In the genomic region with DNA sequence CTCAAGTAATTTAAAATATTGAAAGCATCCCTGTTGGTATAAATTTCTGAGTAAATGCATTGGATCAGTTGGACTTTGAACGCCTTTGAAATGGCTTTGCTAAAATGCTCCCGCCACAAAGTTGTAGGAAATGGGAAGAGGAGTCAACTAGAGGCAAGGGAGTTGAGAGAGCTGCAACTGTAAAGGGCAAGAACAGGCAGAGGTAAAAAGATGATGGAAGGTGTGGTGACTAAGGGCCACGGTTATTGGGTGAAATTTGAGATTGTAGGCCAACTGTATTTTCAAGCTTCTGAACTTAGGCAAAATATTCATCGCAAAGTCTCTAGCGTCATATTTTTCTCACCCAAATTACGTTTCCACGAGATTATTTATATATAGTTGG, we compare ENCODE assay signal across 8 cellular contexts. TPM values are rescaled to one million over a fixed set of nuclear protein-coding genes. Genes with fewer than 3 reads are reported as not detected.
DNase-seq lines count a peak whose midpoint lies in the region; ATAC-seq lines count a peak whose summit lies in the region.

No MANE protein-coding gene starts in this region.

- no peak for ATAC-seq in activated CD8-positive, alpha-beta T cell treated with anti-CD3 and anti-CD28 coated beads, Interleukin-2, amount 10 ng/mL, durations not matched to agents 7 days and 5 days
- ATAC-seq in GM18861 (IDR thresholded peaks at IDR 0.05; ENCODE audit: unreplicated experiment), result no peak

- H3K4me1 Mint-ChIP-seq in T-helper 2 cell treated with Interferon-gamma antibody and Interleukin-4, amounts not matched to agents 5 μg/mL and 100 μg/mL, for 36 hours (ENCODE audit: low read depth), result peaks cover 27% of the 10 kb centered on the region
- H3K4me1 Mint-ChIP-seq in activated CD8-positive, alpha-beta T cell treated with anti-CD3 and anti-CD28 coated beads, Interleukin-2, amount 10 ng/mL, durations not matched to agents 7 days and 5 days (ENCODE audit: low read depth), result peaks cover 39% of the 10 kb centered on the region

- peak overlapping the region; percentile 94 for H3K4me3 Mint-ChIP-seq in T-helper 2 cell treated with Interferon-gamma antibody and Interleukin-4, amounts not matched to agents 5 μg/mL and 100 μg/mL, for 36 hours
- H3K4me3 Mint-ChIP-seq in activated CD8-positive, alpha-beta T cell treated with anti-CD3 and anti-CD28 coated beads, Interleukin-2, amount 10 ng/mL, durations not matched to agents 7 days and 5 days, result peak overlapping the region; percentile 91

- POLR2A ChIA-PET in activated CD8-positive, alpha-beta T cell treated with anti-CD3 and anti-CD28 coated beads, Interleukin-2, amount 10 ng/mL, durations not matched to agents 7 days and 5 days (lab: Charles Lee), result interaction anchor here (2.9 to 3.9 kb wide), 3 partner anchors 10 to 42 kb away, joined by 13 to 29 read pairs (median 27); partner anchors contain the start of genes CCT6A, CHCHD2 and PSPH

- no peaks in the 10 kb centered on the region for H3K27me3 ChIP-seq in layer of hippocampus (ENCODE audit: control insufficient read depth, insufficient read depth, low read length)

- no peaks in the 10 kb centered on the region for H3K9me3 Mint-ChIP-seq in T-helper 2 cell treated with Interferon-gamma antibody and Interleukin-4, amounts not matched to agents 5 μg/mL and 100 μg/mL, for 36 hours
- no peaks in the 10 kb centered on the region for H3K9me3 Mint-ChIP-seq in activated CD8-positive, alpha-beta T cell treated with anti-CD3 and anti-CD28 coated beads, Interleukin-2, amount 10 ng/mL, durations not matched to agents 7 days and 5 days (ENCODE audit: insufficient read depth)

- H3K27ac Mint-ChIP-seq in T-helper 2 cell treated with Interferon-gamma antibody and Interleukin-4, amounts not matched to agents 5 μg/mL and 100 μg/mL, for 36 hours, result peak overlapping the region; percentile 92
- peak overlapping the region; percentile 95 for H3K27ac Mint-ChIP-seq in activated CD8-positive, alpha-beta T cell treated with anti-CD3 and anti-CD28 coated beads, Interleukin-2, amount 10 ng/mL, durations not matched to agents 7 days and 5 days

- H3K27ac ChIP-seq in layer of hippocampus (ENCODE audit: low read depth, low read length) (peak overlapping the region; percentile 83), substantia nigra (ENCODE audit: low read depth, low read length, poor library complexity, severe bottlenecking) (peak overlapping the region; percentile 82)

- DNase-seq in T-helper 2 cell treated with Interferon-gamma antibody and Interleukin-4, amounts not matched to agents 5 μg/mL and 100 μg/mL, for 36 hours (ENCODE audit: low spot score), result no peak
- DNase-seq in T-helper 2 cell (no peak), substantia nigra (lab: John Stamatoyannopoulos, UW) (no peak), inferior parietal cortex (ENCODE audit: extremely low spot score) (no peak), activated gamma-delta T cell treated with Interleukin-2 at 50 U/mL for 16 hours (no peak)
- no peak for DNase-seq in activated CD8-positive, alpha-beta T cell treated with anti-CD3 and anti-CD28 coated beads, Interleukin-2, amount 10 ng/mL, durations not matched to agents 7 days and 5 days

- peaks cover 55% of the 10 kb centered on the region for H3K36me3 Mint-ChIP-seq in T-helper 2 cell treated with Interferon-gamma antibody and Interleukin-4, amounts not matched to agents 5 μg/mL and 100 μg/mL, for 36 hours (ENCODE audit: low read depth)
- H3K36me3 Mint-ChIP-seq in activated CD8-positive, alpha-beta T cell treated with anti-CD3 and anti-CD28 coated beads, Interleukin-2, amount 10 ng/mL, durations not matched to agents 7 days and 5 days (ENCODE audit: low read depth), result peaks cover 58% of the 10 kb centered on the region

- CTCF ChIA-PET in activated CD8-positive, alpha-beta T cell treated with anti-CD3 and anti-CD28 coated beads, Interleukin-2, amount 10 ng/mL, durations not matched to agents 7 days and 5 days (lab: Charles Lee), result interaction anchor here (2.9 kb wide), 1 partner anchor 10 kb away, joined by 26 read pairs; no protein-coding TSS in a partner anchor

- no peaks in the 10 kb centered on the region for H3K27me3 Mint-ChIP-seq in T-helper 2 cell treated with Interferon-gamma antibody and Interleukin-4, amounts not matched to agents 5 μg/mL and 100 μg/mL, for 36 hours (ENCODE audit: low read depth)
- H3K27me3 Mint-ChIP-seq in activated CD8-positive, alpha-beta T cell treated with anti-CD3 and anti-CD28 coated beads, Interleukin-2, amount 10 ng/mL, durations not matched to agents 7 days and 5 days (ENCODE audit: low read depth), result no peaks in the 10 kb centered on the region

RNA-seq across cellular contexts. Expression of gene SUMF2, which starts 0.6 kb away (rescaled TPM):
- total RNA-seq in activated CD8-positive, alpha-beta T cell treated with anti-CD3 and anti-CD28 coated beads, Interleukin-2, amount 10 ng/mL, durations not matched to agents 7 days and 5 days, result 100 to 1,000 TPM; 121 to 124 TPM

RNA-seq across cellular contexts. Expression of gene CCT6A, which starts 11.9 kb away (rescaled TPM):
- 100 to 1,000 TPM; 157 to 170 TPM for total RNA-seq in activated CD8-positive, alpha-beta T cell treated with anti-CD3 and anti-CD28 coated beads, Interleukin-2, amount 10 ng/mL, durations not matched to agents 7 days and 5 days

RNA-seq across cellular contexts. Expression of gene PSPH, which starts 12.2 kb away (rescaled TPM):
- total RNA-seq in activated CD8-positive, alpha-beta T cell treated with anti-CD3 and anti-CD28 coated beads, Interleukin-2, amount 10 ng/mL, durations not matched to agents 7 days and 5 days, result 10 to 100 TPM; 14.6 to 16.8 TPM

RNA-seq across cellular contexts. Expression of gene PHKG1, which starts 29.3 kb away (rescaled TPM):
- total RNA-seq in activated CD8-positive, alpha-beta T cell treated with anti-CD3 and anti-CD28 coated beads, Interleukin-2, amount 10 ng/mL, durations not matched to agents 7 days and 5 days, result 1 to 10 TPM; 1.7 to 2.0 TPM

RNA-seq across cellular contexts. Expression of gene CHCHD2, which starts 42.8 kb away (rescaled TPM):
- 100 to 1,000 TPM; 526 to 534 TPM for total RNA-seq in activated CD8-positive, alpha-beta T cell treated with anti-CD3 and anti-CD28 coated beads, Interleukin-2, amount 10 ng/mL, durations not matched to agents 7 days and 5 days
